Comparison of ENCODE assay signal across 16 cellular contexts in the genomic region with DNA sequence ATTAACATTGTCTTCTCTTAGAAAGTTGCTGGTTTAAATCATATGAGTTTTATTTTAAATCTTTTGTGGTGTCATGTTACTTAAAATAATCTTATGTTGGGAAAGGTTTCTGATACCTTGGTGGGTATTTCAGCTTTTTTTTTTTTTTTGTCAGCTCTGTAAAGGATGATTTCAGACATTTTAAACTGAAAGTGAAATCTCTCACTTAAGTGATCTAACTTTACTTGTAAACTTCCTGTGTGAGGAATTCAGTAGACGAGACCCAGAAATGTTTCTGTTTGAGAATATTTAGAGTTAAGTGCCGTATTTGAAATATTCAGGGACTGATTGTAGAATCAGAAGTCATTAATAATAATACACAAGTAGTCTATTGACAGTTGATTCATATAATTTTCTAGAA. TPM values are rescaled to one million over a fixed set of nuclear protein-coding genes. Genes with fewer than 3 reads are reported as not detected.
DNase-seq lines count a peak whose midpoint lies in the region; ATAC-seq, FAIRE-seq and TF ChIP-seq lines count a peak whose summit lies in the region.
"Had no signal": no experiment of that assay in that cellular context is flagged by ENCODE, and none has a peak within 500 bp of the region (broad histone marks: within the 10 kb centered on the region; RNA-seq: fewer than 3 reads in every experiment).

No MANE protein-coding gene starts in this region.

- no peak overlapping the region for H3K9ac ChIP-seq in IMR-90 (ENCODE audit: low read depth, low read length)

- DNase-seq in CD1c-positive myeloid dendritic cell (ENCODE audit: extremely low spot score) (peak; percentile 20), IMR-90 (peak; percentile 30), osteoblast (ENCODE audit: insufficient read length, low spot score, missing footprints) (no peak), NCI-H82 treated with DMSO at 0.1 percent for 48 hours (lab: John Stamatoyannopoulos, UW; ENCODE audit: unreplicated experiment) (no peak), Kasumi-1 (lab: John Stamatoyannopoulos, UW) (no peak), GM12891 (ENCODE audit: insufficient read length, low spot score) (no peak), dorsolateral prefrontal cortex (no peak)
- peak; percentile 40 for DNase-seq in central memory CD4-positive, alpha-beta T cell
- DNase-seq: esophagus squamous epithelium; MG63; nucleus accumbens; stimulated activated CD4-positive, alpha-beta T cell treated with anti-CD3 and anti-CD28 coated beads, Interleukin-4, amount 100 ng/mL, for 24 hours had no signal

- H3K56ac ChIP-seq in IMR-90 (ENCODE audit: extremely low read depth, insufficient read depth, low read length) = no peak overlapping the region

- H2BK15ac ChIP-seq in IMR-90 (ENCODE audit: low read depth, low read length) = no peak overlapping the region

- H3K27ac ChIP-seq in IMR-90 (ENCODE audit: insufficient read depth, low read length) (no peak overlapping the region), osteoblast (ENCODE audit: low read depth, low read length) (no peak overlapping the region), dorsolateral prefrontal cortex (peak overlapping the region in 6 of 59 donors; percentile 5 to 55 (median 18))
- H3K27ac ChIP-seq: suprapubic skin had no signal

- no TSS peak for BruUV-seq in IMR-90 (replicated peaks; lab: Mats Ljungman, UMichigan)

- no peak overlapping the region for H3K4me3 ChIP-seq in IMR-90 (ENCODE audit: insufficient read depth, low read depth, low read length)
- H3K4me3 ChIP-seq in osteoblast (ENCODE audit: insufficient read depth, low read length) = no peak overlapping the region
- H3K4me3 ChIP-seq in dorsolateral prefrontal cortex = no peak overlapping the region
- H3K4me3 ChIP-seq: esophagus squamous epithelium, MG63, suprapubic skin had no signal

- ATAC-seq in IMR-90 (ENCODE audit: low read depth) = no peak

- TF ChIP-seq RAD21 in IMR-90 (IDR thresholded peaks at IDR 0.05; ENCODE audit: low read length) = no peak

- peaks cover 7 to 21% of the 10 kb centered on the region in 2 experiments; a peak in 2 of 4 replicates for H3K79me1 ChIP-seq in IMR-90 (ENCODE audit: low read depth in 1 of 2, low read length in 2 of 2)

- no peak overlapping the region for H3K23ac ChIP-seq in IMR-90 (ENCODE audit: low read depth, low read length)

- H3K9me1 ChIP-seq in IMR-90 (ENCODE audit: insufficient read depth, low read length) = peaks cover 5% of the 10 kb centered on the region; the same call in 1 of the 2 replicates

- no peak for TF ChIP-seq CTCF in IMR-90 (conservative IDR thresholded peaks at IDR 0.05; ENCODE audit: low read depth, low read length)
- TF ChIP-seq CTCF in osteoblast (IDR thresholded peaks at IDR 0.05; ENCODE audit: extremely low read depth, low read depth, low read length) = no peak
- no peak for TF ChIP-seq CTCF in dorsolateral prefrontal cortex (IDR thresholded peaks at IDR 0.05 in 54 of 56, conservative IDR thresholded peaks at IDR 0.05 in 2 of 56; ENCODE audit: low read depth in 1 of 56, partially characterized antibody in 56 of 56)

- H4K20me1 ChIP-seq in IMR-90 (ENCODE audit: insufficient read depth, low read length) (peaks cover 6% of the 10 kb centered on the region; the same call in 1 of the 2 replicates), osteoblast (ENCODE audit: insufficient read depth, low read length) (no peaks in the 10 kb centered on the region)

- intact Hi-C loops in IMR-90 (cut with micrococcal nuclease) (no loop called here), dorsolateral prefrontal cortex (cut with DNase I) (no loop called here)

- TF ChIP-seq POLR2A in IMR-90 (IDR thresholded peaks at IDR 0.05; ENCODE audit: low read depth, low read length) = no peak
- TF ChIP-seq POLR2A in GM12891 (IDR thresholded peaks at IDR 0.05; ENCODE audit: low read depth, low read length) = no peak

- no peak overlapping the region for H3K14ac ChIP-seq in IMR-90 (replicated peaks; ENCODE audit: low read depth, low read length)

- H3K36me3 ChIP-seq in IMR-90 (ENCODE audit: control insufficient read depth, insufficient read depth, low read length) (peaks cover 9% of the 10 kb centered on the region), osteoblast (ENCODE audit: insufficient read depth, low read length) (peaks cover 11% of the 10 kb centered on the region)
- H3K36me3 ChIP-seq: MG63 had no signal

- CTCF ChIA-PET in IMR-90 (lab: Yijun Ruan, JAX) = no interaction called here

- no peak overlapping the region for H4K91ac ChIP-seq in IMR-90 (ENCODE audit: insufficient read depth, low read depth, low read length)

- H2BK5ac ChIP-seq in IMR-90 (ENCODE audit: low read depth, low read length, poor library complexity, severe bottlenecking) = peak overlapping the region; percentile 59

- H3K9me3 ChIP-seq in IMR-90 (ENCODE audit: control insufficient read depth, insufficient read depth, low read length) (no peaks in the 10 kb centered on the region), osteoblast (ENCODE audit: low read depth, low read length) (no peaks in the 10 kb centered on the region)
- H3K9me3 ChIP-seq: esophagus squamous epithelium, MG63, suprapubic skin had no signal

- no peak overlapping the region for H2AK5ac ChIP-seq in IMR-90 (ENCODE audit: low read depth, low read length)

- no peak overlapping the region for H4K8ac ChIP-seq in IMR-90 (ENCODE audit: low read depth in 2 of 2, low read length in 2 of 2)

- H3K4me2 ChIP-seq in IMR-90 (ENCODE audit: low read depth, low read length) (peak overlapping the region; percentile 51; the same call in 1 of the 2 replicates), osteoblast (ENCODE audit: insufficient read depth, low read length) (peak overlapping the region; percentile 46)

- H2BK120ac ChIP-seq in IMR-90 (ENCODE audit: low read depth, low read length) = no peak overlapping the region

- H3K4ac ChIP-seq in IMR-90 (ENCODE audit: low read depth, low read length) = no peak overlapping the region

- in situ Hi-C loops in IMR-90 (cut with MboI; ENCODE audit: low sequenced_read_pairs) = no loop called here

- no peak overlapping the region for H2BK20ac ChIP-seq in IMR-90 (ENCODE audit: low read depth, low read length)

- H3K27me3 ChIP-seq in IMR-90 (ENCODE audit: control insufficient read depth, insufficient read depth, low read length) (no peaks in the 10 kb centered on the region), osteoblast (ENCODE audit: insufficient read depth, low read length) (no peaks in the 10 kb centered on the region), dorsolateral prefrontal cortex (no peaks in the 10 kb centered on the region)
- H3K27me3 ChIP-seq: esophagus squamous epithelium, MG63, suprapubic skin had no signal

- dilution Hi-C loops in IMR-90 (cut with HindIII; ENCODE audit: low sequenced_read_pairs, unreplicated experiment) = no loop called here

- no peak overlapping the region for H3K18ac ChIP-seq in IMR-90 (ENCODE audit: low read depth, low read length)

- no peak overlapping the region for H2AFZ ChIP-seq in IMR-90 (replicated peaks; ENCODE audit: low read length, poor library complexity)
- no peak overlapping the region for H2AFZ ChIP-seq in osteoblast (ENCODE audit: low read length)

- POLR2A ChIA-PET in IMR-90 (lab: Charles Lee; ENCODE audit: unreplicated experiment) = no interaction called here

- H3K79me2 ChIP-seq in osteoblast (ENCODE audit: insufficient read depth, low read length) = no peaks in the 10 kb centered on the region

- no peak overlapping the region for H4K5ac ChIP-seq in IMR-90 (ENCODE audit: low read depth, low read length)

- H3K4me1 ChIP-seq in IMR-90 (ENCODE audit: control insufficient read depth, insufficient read depth, low read length) (peaks cover 18% of the 10 kb centered on the region), osteoblast (ENCODE audit: insufficient read depth, low read length) (peaks cover 34% of the 10 kb centered on the region)
- H3K4me1 ChIP-seq: suprapubic skin had no signal

- FAIRE-seq in GM12891 (lab: Jason Lieb, UNC) = no peak
- FAIRE-seq: bronchial epithelial cell had no signal

- no peak overlapping the region for H2AK9ac ChIP-seq in IMR-90 (replicated peaks; ENCODE audit: low read depth, low read length, poor library complexity)

- WGBS in IMR-90 (ENCODE audit: extremely low coverage in 2 of 2, insufficient read length in 1 of 2), 2 experiments = no CpG with 5 or more reads among the region's 2 CpGs

TF ChIP-seq in IMR-90, 13 proteins besides CTCF, POLR2A, EP300 and RAD21 (continues in another document):
- TF ChIP-seq SMC3 (IDR thresholded peaks at IDR 0.05; ENCODE audit: low read depth, low read length) (no peak), RCOR1 (IDR thresholded peaks at IDR 0.05; ENCODE audit: insufficient replicate concordance, low read length) (no peak), MXI1 (IDR thresholded peaks at IDR 0.05; ENCODE audit: borderline replicate concordance, low read depth, low read length) (no peak), CHD1 (IDR thresholded peaks at IDR 0.05; ENCODE audit: low read depth, low read length) (no peak), NFE2L2 (IDR thresholded peaks at IDR 0.05; ENCODE audit: low read depth, low read length) (no peak), RFX5 (IDR thresholded peaks at IDR 0.05; ENCODE audit: low read depth, low read length) (no peak), CEBPB (IDR thresholded peaks at IDR 0.05; ENCODE audit: low read depth, low read length) (no peak)

TF ChIP-seq in GM12891, 5 proteins besides CTCF, POLR2A, EP300 and RAD21:
- TF ChIP-seq POU2F2 (IDR thresholded peaks at IDR 0.05; ENCODE audit: low read depth, low read length) (no peak), PAX5 (IDR thresholded peaks at IDR 0.05; ENCODE audit: insufficient read depth, low read length, severe bottlenecking) (no peak)

RNA-seq across cellular contexts. Expression of a gene that starts 37.8 kb away (rescaled TPM):
- total RNA-seq in IMR-90 (2012; rRNA removed) = not detected in 2 replicates
- polyA plus RNA-seq in IMR-90 (2012; rRNA removed) = not detected in 2 replicates
- not detected in 2 replicates for polyA plus RNA-seq in IMR-90 (2012; cell fraction: cytosol; rRNA removed)
- polyA plus RNA-seq in IMR-90 (2012; cell fraction: nucleus; rRNA removed; ENCODE audit: low replicate concordance) = not detected in 2 replicates
- not detected in 2 replicates for total RNA-seq in osteoblast
- polyA plus RNA-seq in GM12891 (2012; ENCODE audit: low read depth, missing spikeins) = 0.23 TPM
- total RNA-seq in dorsolateral prefrontal cortex = under 1 TPM in 43 of 120 experiments, not detected in 77; 0.10 to 0.91 (median 0.18) TPM
- total RNA-seq: bronchial epithelial cell, esophagus squamous epithelium, kidney epithelial cell, NCI-H460 had no signal

RNA-seq across cellular contexts. Expression of a gene that starts 43.6 kb away (rescaled TPM):
- total RNA-seq in IMR-90 (2012; rRNA removed) (58.6 and 63.0 TPM in 2 replicates), osteoblast (69.8 and 72.5 TPM in 2 replicates), dorsolateral prefrontal cortex (10 to 100 TPM; 54.1 to 89.6 (median 72.8) TPM)
- polyA plus RNA-seq in IMR-90 (2012; rRNA removed) = 119 and 132 TPM in 2 replicates
- 71.7 and 111 TPM in 2 replicates for polyA plus RNA-seq in IMR-90 (2012; cell fraction: cytosol; rRNA removed)
- polyA plus RNA-seq in IMR-90 (2012; cell fraction: nucleus; rRNA removed; ENCODE audit: low replicate concordance) = 85.7 and 132 TPM in 2 replicates
- 56.9 TPM for polyA plus RNA-seq in GM12891 (2012; ENCODE audit: low read depth, missing spikeins)

Comparison
In these comparisons a context has a peak if more than half of its experiments do, and no peak if none do; other contexts are left out.
1. DNase-seq: peak in CD1c-positive myeloid dendritic cell (single experiment), IMR-90 (single experiment) and central memory CD4-positive, alpha-beta T cell (single experiment); none in osteoblast (single experiment), NCI-H82 treated with DMSO at 0.1 percent for 48 hours (single experiment), Kasumi-1 (0 of 2), GM12891 (single experiment) and dorsolateral prefrontal cortex (0 of 10).